ENCODE assay signal across 7 cellular contexts in genomic region chr17:72151565-72152391, GRCh38. TPM values are rescaled to one million over a fixed set of nuclear protein-coding genes. Genes with fewer than 3 reads are reported as not detected.
DNase-seq lines count a peak whose midpoint lies in the region; ATAC-seq and TF ChIP-seq lines count a peak whose summit lies in the region.

No MANE protein-coding gene starts in this region.

- no peaks in the 10 kb centered on the region for H3K27me3 ChIP-seq in MG63
- no peaks in the 10 kb centered on the region for H3K27me3 ChIP-seq in layer of hippocampus (ENCODE audit: control insufficient read depth, insufficient read depth, low read length)
- H3K27me3 ChIP-seq in upper lobe of left lung, result no peaks in the 10 kb centered on the region

- no peak for TF ChIP-seq POLR2A in upper lobe of left lung (IDR thresholded peaks at IDR 0.05)

- H3K4me1 ChIP-seq in upper lobe of left lung, result peaks cover 3 to 9% (median 4%) of the 10 kb centered on the region in 4 donors

- peak; percentile 54 to 81 for ATAC-seq in upper lobe of left lung (ENCODE audit: low FRiP score in 2 of 2)
- ATAC-seq in GM21737 (IDR thresholded peaks at IDR 0.05; ENCODE audit: unreplicated experiment), result no peak

- no peaks in the 10 kb centered on the region for H3K9me3 ChIP-seq in MG63
- H3K9me3 ChIP-seq in upper lobe of left lung, result no peaks in the 10 kb centered on the region

- no peak for TF ChIP-seq CTCF in upper lobe of left lung (IDR thresholded peaks at IDR 0.05)

- no peaks in the 10 kb centered on the region for H3K36me3 ChIP-seq in MG63
- H3K36me3 ChIP-seq in upper lobe of left lung, result no peaks in the 10 kb centered on the region

- in situ Hi-C loops in T47D (cut with HindIII; ENCODE audit: low pct_unique_long_range_greater_than_20kb, low sequenced_read_pairs), result no loop called here

- TF ChIP-seq EP300 in upper lobe of left lung (IDR thresholded peaks at IDR 0.05), result no peak

- 37 to 40% methylated on average over 11 of the region's 11 CpGs for WGBS in upper lobe of left lung, 2 donors

- peak overlapping the region; percentile 84 for H3K27ac ChIP-seq in layer of hippocampus (ENCODE audit: low read depth, low read length)
- peak overlapping the region in 2 of 4 donors; percentile 23 to 32 for H3K27ac ChIP-seq in upper lobe of left lung

- peak; percentile 65 for DNase-seq in MG63
- DNase-seq in T47D (ENCODE audit: low read depth in 1 of 2, low spot score in 1 of 2), result peak; percentile 64 to 92
- DNase-seq in upper lobe of left lung, result peak in 1 of 2 donors; percentile 50
- no peak for DNase-seq in activated gamma-delta T cell treated with Interleukin-2 at 50 U/mL for 16 hours
- DNase-seq in SKM-1 (lab: John Stamatoyannopoulos, UW; ENCODE audit: unreplicated experiment), result no peak

- H3K4me3 ChIP-seq in MG63 (no peak overlapping the region), upper lobe of left lung (no peak overlapping the region)

RNA-seq across cellular contexts. Expression of gene SOX9, which starts 31.0 kb away (rescaled TPM):
- total RNA-seq in MG63 (2014; rRNA removed; shearing (Covaris generic); ENCODE audit: low replicate concordance), result 0.82 and 3.0 TPM in 2 replicates
- 10 to 100 TPM in 1 of 6 donors, 1 to 10 TPM in 5; 3.3 to 10.7 (median 4.3) TPM for total RNA-seq in upper lobe of left lung

Comparison
In these comparisons a context has a peak if more than half of its experiments do, and no peak if none do; other contexts are left out.
1. DNase-seq: peak in MG63 (single experiment) and T47D (2 of 2); none in activated gamma-delta T cell treated with Interleukin-2 at 50 U/mL for 16 hours (single experiment) and SKM-1 (single experiment).